1 cellular context compared by ENCODE assay signal in the genomic region with DNA sequence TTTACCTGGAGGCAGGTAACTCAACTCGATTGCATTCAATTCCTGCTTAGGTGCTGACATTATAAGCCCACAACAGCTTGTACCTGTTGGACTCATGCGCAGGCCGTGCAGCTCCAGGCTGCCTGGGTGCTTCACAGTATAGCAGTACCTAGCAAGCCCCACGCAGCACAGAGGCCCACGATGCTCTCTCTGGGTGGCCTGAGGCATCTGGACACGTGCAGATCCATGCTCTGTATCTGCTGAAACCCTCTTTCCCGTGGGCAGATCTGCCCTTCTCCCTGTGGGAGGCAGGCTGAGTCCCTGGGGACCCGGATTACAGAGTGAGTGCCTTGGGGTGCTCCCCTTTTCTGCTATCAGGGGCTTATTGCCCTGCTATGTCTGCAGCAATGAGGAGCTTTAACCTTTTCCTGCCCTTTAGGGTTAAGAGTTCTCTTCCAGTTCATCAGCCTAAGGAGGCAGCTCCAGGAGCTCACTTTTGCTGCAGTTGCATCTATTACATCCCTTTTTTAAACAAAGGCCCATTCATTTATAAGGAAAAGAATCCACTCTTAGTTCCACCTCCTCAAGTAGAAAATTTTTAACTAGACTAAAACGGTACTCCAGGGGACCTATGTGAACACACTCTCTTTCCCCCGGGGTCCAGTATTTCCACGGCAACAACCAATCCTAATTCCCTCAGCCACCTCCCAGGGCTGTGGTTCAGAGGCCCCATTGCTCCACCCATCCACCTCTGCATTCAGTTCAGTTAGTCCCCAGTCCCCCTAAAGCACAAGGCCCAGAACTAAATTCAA.
TF ChIP-seq lines count a peak whose summit lies in the region.

No MANE protein-coding gene starts in this region.

TF ChIP-seq in GM12878, 131 proteins besides CTCF, POLR2A, EP300 and RAD21:
- TF ChIP-seq BCL11A (IDR thresholded peaks at IDR 0.05; ENCODE audit: low read depth, low read length): no peak
- no peak for TF ChIP-seq HDGF (IDR thresholded peaks at IDR 0.05)
- TF ChIP-seq POU2F2 (IDR thresholded peaks at IDR 0.05; ENCODE audit: borderline replicate concordance, low read depth, low read length): no peak
- TF ChIP-seq, protein P1, sequence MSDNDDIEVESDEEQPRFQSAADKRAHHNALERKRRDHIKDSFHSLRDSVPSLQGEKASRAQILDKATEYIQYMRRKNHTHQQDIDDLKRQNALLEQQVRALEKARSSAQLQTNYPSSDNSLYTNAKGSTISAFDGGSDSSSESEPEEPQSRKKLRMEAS (IDR thresholded peaks at IDR 0.05; ENCODE audit: low read depth, low read length): no peak
- TF ChIP-seq KAT2A (conservative IDR thresholded peaks at IDR 0.05; ENCODE audit: control insufficient read depth, low read depth, low read length): no peak
- no peak for TF ChIP-seq HCFC1 (IDR thresholded peaks at IDR 0.05; ENCODE audit: low read length)
- no peak for TF ChIP-seq MYB (IDR thresholded peaks at IDR 0.05; ENCODE audit: borderline replicate concordance, low read depth, low read length)
- TF ChIP-seq SRF (IDR thresholded peaks at IDR 0.05; ENCODE audit: low read depth in 2 of 2, low read length in 2 of 2): no peak
- TF ChIP-seq HDAC6 (IDR thresholded peaks at IDR 0.05; ENCODE audit: unreplicated experiment): no peak
- no peak for TF ChIP-seq ZBED1 (IDR thresholded peaks at IDR 0.05; ENCODE audit: borderline replicate concordance)
- no peak for TF ChIP-seq ZNF274 (IDR thresholded peaks at IDR 0.05; ENCODE audit: insufficient read depth, insufficient read length)
- TF ChIP-seq KLF5 (IDR thresholded peaks at IDR 0.05; ENCODE audit: partially characterized antibody): no peak
- TF ChIP-seq, protein P2, sequence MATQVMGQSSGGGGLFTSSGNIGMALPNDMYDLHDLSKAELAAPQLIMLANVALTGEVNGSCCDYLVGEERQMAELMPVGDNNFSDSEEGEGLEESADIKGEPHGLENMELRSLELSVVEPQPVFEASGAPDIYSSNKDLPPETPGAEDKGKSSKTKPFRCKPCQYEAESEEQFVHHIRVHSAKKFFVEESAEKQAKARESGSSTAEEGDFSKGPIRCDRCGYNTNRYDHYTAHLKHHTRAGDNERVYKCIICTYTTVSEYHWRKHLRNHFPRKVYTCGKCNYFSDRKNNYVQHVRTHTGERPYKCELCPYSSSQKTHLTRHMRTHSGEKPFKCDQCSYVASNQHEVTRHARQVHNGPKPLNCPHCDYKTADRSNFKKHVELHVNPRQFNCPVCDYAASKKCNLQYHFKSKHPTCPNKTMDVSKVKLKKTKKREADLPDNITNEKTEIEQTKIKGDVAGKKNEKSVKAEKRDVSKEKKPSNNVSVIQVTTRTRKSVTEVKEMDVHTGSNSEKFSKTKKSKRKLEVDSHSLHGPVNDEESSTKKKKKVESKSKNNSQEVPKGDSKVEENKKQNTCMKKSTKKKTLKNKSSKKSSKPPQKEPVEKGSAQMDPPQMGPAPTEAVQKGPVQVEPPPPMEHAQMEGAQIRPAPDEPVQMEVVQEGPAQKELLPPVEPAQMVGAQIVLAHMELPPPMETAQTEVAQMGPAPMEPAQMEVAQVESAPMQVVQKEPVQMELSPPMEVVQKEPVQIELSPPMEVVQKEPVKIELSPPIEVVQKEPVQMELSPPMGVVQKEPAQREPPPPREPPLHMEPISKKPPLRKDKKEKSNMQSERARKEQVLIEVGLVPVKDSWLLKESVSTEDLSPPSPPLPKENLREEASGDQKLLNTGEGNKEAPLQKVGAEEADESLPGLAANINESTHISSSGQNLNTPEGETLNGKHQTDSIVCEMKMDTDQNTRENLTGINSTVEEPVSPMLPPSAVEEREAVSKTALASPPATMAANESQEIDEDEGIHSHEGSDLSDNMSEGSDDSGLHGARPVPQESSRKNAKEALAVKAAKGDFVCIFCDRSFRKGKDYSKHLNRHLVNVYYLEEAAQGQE (IDR thresholded peaks at IDR 0.05; ENCODE audit: low read depth, low read length): no peak
- TF ChIP-seq, protein P3, sequence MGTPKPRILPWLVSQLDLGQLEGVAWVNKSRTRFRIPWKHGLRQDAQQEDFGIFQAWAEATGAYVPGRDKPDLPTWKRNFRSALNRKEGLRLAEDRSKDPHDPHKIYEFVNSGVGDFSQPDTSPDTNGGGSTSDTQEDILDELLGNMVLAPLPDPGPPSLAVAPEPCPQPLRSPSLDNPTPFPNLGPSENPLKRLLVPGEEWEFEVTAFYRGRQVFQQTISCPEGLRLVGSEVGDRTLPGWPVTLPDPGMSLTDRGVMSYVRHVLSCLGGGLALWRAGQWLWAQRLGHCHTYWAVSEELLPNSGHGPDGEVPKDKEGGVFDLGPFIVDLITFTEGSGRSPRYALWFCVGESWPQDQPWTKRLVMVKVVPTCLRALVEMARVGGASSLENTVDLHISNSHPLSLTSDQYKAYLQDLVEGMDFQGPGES (IDR thresholded peaks at IDR 0.05): no peak
